In genomic region chr3:11510001-11510760, GRCh38 we compare ENCODE assay signal across 11 cellular contexts.
DNase-seq lines count a peak whose midpoint lies in the region; ATAC-seq and TF ChIP-seq lines count a peak whose summit lies in the region.
"Had no signal": no experiment of that assay in that cellular context is flagged by ENCODE, and none has a peak within 500 bp of the region (broad histone marks: within the 10 kb centered on the region; RNA-seq: fewer than 3 reads in every experiment).

No MANE protein-coding gene starts in this region.

- H3K27ac ChIP-seq in PC-3 (ENCODE audit: low read length): peak overlapping the region; percentile 61
- H3K27ac ChIP-seq in heart left ventricle: peak overlapping the region; percentile 66 to 94 (median 76)
- peak overlapping the region; percentile 89 for H3K27ac ChIP-seq in rectal smooth muscle tissue (ENCODE audit: low read depth, low read length)

- intact Hi-C loops in PC-3 (cut with micrococcal nuclease) (no loop called here), heart left ventricle (cut with DNase I) (loop anchor here in 1 of 10 donors (5.0 kb wide), 1 partner anchor 132 kb away; the partner anchor contains the start of gene VGLL4)

- H3K4me3 ChIP-seq in H7 (ENCODE audit: insufficient read depth, low read depth, low read length) (no peak overlapping the region), PC-3 (ENCODE audit: low read length) (no peak overlapping the region), heart left ventricle (peak overlapping the region in 1 of 12 donors; percentile 10), rectal smooth muscle tissue (ENCODE audit: low read length) (no peak overlapping the region)
- H3K4me3 ChIP-seq: spleen had no signal

- no peak overlapping the region for H3K27ac Mint-ChIP-seq in activated CD8-positive, alpha-beta T cell treated with anti-CD3 and anti-CD28 coated beads, Interleukin-2, amount 10 ng/mL, durations not matched to agents 7 days and 5 days

- CTCF ChIA-PET in PC-3 (lab: Charles Lee): no interaction called here
- CTCF ChIA-PET in activated CD8-positive, alpha-beta T cell treated with anti-CD3 and anti-CD28 coated beads, Interleukin-2, amount 10 ng/mL, durations not matched to agents 7 days and 5 days (lab: Charles Lee): no interaction called here

- H3K27me3 ChIP-seq in H7 (ENCODE audit: control insufficient read depth, insufficient read depth, low read length) (no peaks in the 10 kb centered on the region), PC-3 (ENCODE audit: low read length) (no peaks in the 10 kb centered on the region), heart left ventricle (no peaks in the 10 kb centered on the region), rectal smooth muscle tissue (ENCODE audit: control insufficient read depth, insufficient read depth, low read length) (no peaks in the 10 kb centered on the region)
- H3K27me3 ChIP-seq: spleen had no signal

- no peak for ATAC-seq in PC-3
- ATAC-seq in heart left ventricle: no peak
- no peak for ATAC-seq in GM18505 (IDR thresholded peaks at IDR 0.05; ENCODE audit: unreplicated experiment)
- ATAC-seq in activated CD8-positive, alpha-beta T cell treated with anti-CD3 and anti-CD28 coated beads, Interleukin-2, amount 10 ng/mL, durations not matched to agents 7 days and 5 days: no peak

- no peaks in the 10 kb centered on the region for H3F3A ChIP-seq in PC-3 (ENCODE audit: low read length, unreplicated experiment)

- H3K9me3 ChIP-seq in PC-3 (ENCODE audit: low read length) (no peaks in the 10 kb centered on the region), heart left ventricle (no peaks in the 10 kb centered on the region)
- H3K9me3 ChIP-seq: spleen had no signal

- H3K9me2 ChIP-seq in PC-3 (replicated peaks; ENCODE audit: low read length): no peaks in the 10 kb centered on the region

- H3K4me3 Mint-ChIP-seq in activated CD8-positive, alpha-beta T cell treated with anti-CD3 and anti-CD28 coated beads, Interleukin-2, amount 10 ng/mL, durations not matched to agents 7 days and 5 days: no peak overlapping the region

- peaks cover 17% of the 10 kb centered on the region for H3K4me1 Mint-ChIP-seq in activated CD8-positive, alpha-beta T cell treated with anti-CD3 and anti-CD28 coated beads, Interleukin-2, amount 10 ng/mL, durations not matched to agents 7 days and 5 days (ENCODE audit: low read depth)

- peaks cover 6% of the 10 kb centered on the region for H3K9me3 Mint-ChIP-seq in activated CD8-positive, alpha-beta T cell treated with anti-CD3 and anti-CD28 coated beads, Interleukin-2, amount 10 ng/mL, durations not matched to agents 7 days and 5 days (ENCODE audit: insufficient read depth)

- no peaks in the 10 kb centered on the region for H3K36me3 ChIP-seq in H7 (replicated peaks; ENCODE audit: control insufficient read depth, insufficient read depth, low read length)
- 0 out of 2 replicates have a peak, but pooled peaks cover 2% of the 10 kb centered on the region for H3K36me3 ChIP-seq in PC-3 (ENCODE audit: low read depth, low read length)
- no peaks in the 10 kb centered on the region for H3K36me3 ChIP-seq in heart left ventricle
- H3K36me3 ChIP-seq in rectal smooth muscle tissue (ENCODE audit: control insufficient read depth, insufficient read depth, low read length): no peaks in the 10 kb centered on the region

- no TSS peak for BruUV-seq in PC-3 (replicated peaks; lab: Mats Ljungman, UMichigan)

- POLR2A ChIA-PET in PC-3 (lab: Charles Lee; ENCODE audit: unreplicated experiment): no interaction called here
- POLR2A ChIA-PET in activated CD8-positive, alpha-beta T cell treated with anti-CD3 and anti-CD28 coated beads, Interleukin-2, amount 10 ng/mL, durations not matched to agents 7 days and 5 days (lab: Charles Lee): no interaction called here

- 50 to 60% (median 56%) methylated on average over 10 of the region's 10 CpGs for WGBS in heart left ventricle, 4 donors

- TF ChIP-seq POLR2A in heart left ventricle (IDR thresholded peaks at IDR 0.05): no peak
- TF ChIP-seq POLR2A in GM18505 (IDR thresholded peaks at IDR 0.05; ENCODE audit: borderline replicate concordance, extremely low read depth, insufficient read depth, insufficient read length): no peak

- H3K9ac ChIP-seq in PC-3 (ENCODE audit: low read length) (peak overlapping the region; percentile 11), rectal smooth muscle tissue (ENCODE audit: low read length) (no peak overlapping the region)

- peaks cover 4% of the 10 kb centered on the region for H3K36me3 Mint-ChIP-seq in activated CD8-positive, alpha-beta T cell treated with anti-CD3 and anti-CD28 coated beads, Interleukin-2, amount 10 ng/mL, durations not matched to agents 7 days and 5 days (ENCODE audit: low read depth)

- no peaks in the 10 kb centered on the region for H3K27me3 Mint-ChIP-seq in activated CD8-positive, alpha-beta T cell treated with anti-CD3 and anti-CD28 coated beads, Interleukin-2, amount 10 ng/mL, durations not matched to agents 7 days and 5 days (ENCODE audit: low read depth)

- H3K4me1 ChIP-seq in PC-3 (ENCODE audit: insufficient read depth, low read length): peaks cover 38% of the 10 kb centered on the region
- peaks cover 8 to 55% (median 46%) of the 10 kb centered on the region in 12 donors for H3K4me1 ChIP-seq in heart left ventricle
- H3K4me1 ChIP-seq in rectal smooth muscle tissue (ENCODE audit: control insufficient read depth, insufficient read depth, low read length): peaks cover 26% of the 10 kb centered on the region

- no peaks in the 10 kb centered on the region for H3K79me2 ChIP-seq in PC-3 (ENCODE audit: low read length)

- peak overlapping the region; percentile 63 for H3K4me2 ChIP-seq in PC-3 (ENCODE audit: low read length)

- DNase-seq in H7 (peak; percentile 36), PC-3 (no peak), heart left ventricle (peak in 3 of 5 donors; percentile 39 to 51 (median 39)), T-helper 2 cell (no peak), KG1 (lab: John Stamatoyannopoulos, UW) (no peak)
- DNase-seq in activated CD8-positive, alpha-beta T cell treated with anti-CD3 and anti-CD28 coated beads, Interleukin-2, amount 10 ng/mL, durations not matched to agents 7 days and 5 days: no peak
- DNase-seq: Karpas-422, SHP77, spleen had no signal

- H2AFZ ChIP-seq in PC-3 (ENCODE audit: low read length): no peak overlapping the region

- no peaks in the 10 kb centered on the region for H4K20me1 ChIP-seq in PC-3 (ENCODE audit: low read length)

- TF ChIP-seq CTCF in PC-3 (conservative IDR thresholded peaks at IDR 0.05; ENCODE audit: low read depth, low read length) (no peak), heart left ventricle (IDR thresholded peaks at IDR 0.05) (no peak)

Comparison
In these comparisons a context has a peak if more than half of its experiments do, and no peak if none do; other contexts are left out.
1. DNase-seq: peak in H7 (single experiment) and heart left ventricle (3 of 5); none in PC-3 (single experiment), T-helper 2 cell (0 of 5), activated CD8-positive, alpha-beta T cell treated with anti-CD3 and anti-CD28 coated beads, Interleukin-2, amount 10 ng/mL, durations not matched to agents 7 days and 5 days (single experiment) and KG1 (single experiment).
2. Peak in every context shown above with its lines, with median percentiles within 50 percentile points of each other: H3K27ac ChIP-seq.